In the genomic region with DNA sequence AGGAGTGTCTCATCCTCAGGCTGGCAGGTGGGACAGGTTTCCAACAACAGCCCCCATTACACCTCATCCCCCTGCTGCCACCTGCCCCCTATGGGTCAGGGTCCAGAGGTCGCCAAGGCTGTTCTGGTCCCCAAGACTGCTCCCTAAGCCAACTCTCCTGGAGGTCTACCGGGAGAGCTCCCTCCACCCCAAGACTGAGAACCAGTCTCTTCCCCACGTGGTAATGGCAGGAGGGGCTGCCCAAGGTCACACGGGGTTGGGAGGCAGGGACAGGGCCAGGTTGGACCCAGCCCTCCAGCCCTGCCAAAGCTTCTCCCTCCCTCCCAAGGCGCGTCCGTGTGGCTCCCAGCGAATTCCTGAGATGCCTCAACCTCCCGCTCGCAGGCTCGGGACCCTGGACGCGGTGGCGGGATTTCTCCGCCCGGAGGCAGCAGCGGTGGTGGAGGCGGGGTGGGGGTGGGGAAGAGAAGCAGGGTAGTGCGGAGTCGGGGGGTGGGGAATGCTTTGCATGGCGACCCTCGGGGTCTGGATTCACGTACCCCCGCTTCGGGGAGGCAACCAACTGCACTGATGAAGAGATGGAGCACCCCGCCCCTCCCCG, we compare ENCODE assay signal across 8 cellular contexts.
DNase-seq lines count a peak whose midpoint lies in the region; ATAC-seq and TF ChIP-seq lines count a peak whose summit lies in the region.

No MANE protein-coding gene starts in this region.

- 2 to 7% methylated on average over 9 to 27 of the region's 27 CpGs for WGBS in body of pancreas, 2 donors
- WGBS in right lobe of liver (ENCODE audit: insufficient coverage, low coverage, low lambda C conversion rate, missing lambda C conversion rate): no CpG with 5 or more reads among the region's 27 CpGs
- WGBS in upper lobe of left lung, 2 donors: 12 to 40% methylated on average over 5 to 20 of the region's 27 CpGs

- no peaks in the 10 kb centered on the region for H3K9me3 Mint-ChIP-seq in activated CD8-positive, alpha-beta memory T cell treated with anti-CD3 and anti-CD28 coated beads, Interleukin-2, amount 10 ng/mL, durations not matched to agents 7 days and 5 days (ENCODE audit: low read depth)

- TF ChIP-seq CTCF in body of pancreas (IDR thresholded peaks at IDR 0.05) (no peak), right lobe of liver (IDR thresholded peaks at IDR 0.05) (no peak), upper lobe of left lung (IDR thresholded peaks at IDR 0.05) (no peak)

- peak overlapping the region; percentile 34 for H3K4me3 Mint-ChIP-seq in activated CD8-positive, alpha-beta memory T cell treated with anti-CD3 and anti-CD28 coated beads, Interleukin-2, amount 10 ng/mL, durations not matched to agents 7 days and 5 days

- ATAC-seq in activated CD8-positive, alpha-beta memory T cell treated with anti-CD3 and anti-CD28 coated beads, Interleukin-2, amount 10 ng/mL, durations not matched to agents 7 days and 5 days: no peak
- ATAC-seq in body of pancreas (peak; percentile 29), right lobe of liver (no peak), upper lobe of left lung (ENCODE audit: low FRiP score in 2 of 2) (peak in 1 of 2 donors; percentile 23), HG02610 (IDR thresholded peaks at IDR 0.05; ENCODE audit: unreplicated experiment) (no peak), HG03045 (IDR thresholded peaks at IDR 0.05; ENCODE audit: unreplicated experiment) (no peak), HG03457 (IDR thresholded peaks at IDR 0.05; ENCODE audit: unreplicated experiment) (no peak)

- H3K4me1 Mint-ChIP-seq in activated CD8-positive, alpha-beta memory T cell treated with anti-CD3 and anti-CD28 coated beads, Interleukin-2, amount 10 ng/mL, durations not matched to agents 7 days and 5 days: peaks cover 26% of the 10 kb centered on the region

- H3K27ac ChIP-seq in body of pancreas (peak overlapping the region; percentile 71 to 90 (median 85)), right lobe of liver (no peak overlapping the region), upper lobe of left lung (peak overlapping the region in 3 of 4 donors; percentile 43 to 93 (median 67))

- H3K9me3 ChIP-seq in body of pancreas: no peaks in the 10 kb centered on the region
- no peaks in the 10 kb centered on the region for H3K9me3 ChIP-seq in right lobe of liver
- no peaks in the 10 kb centered on the region for H3K9me3 ChIP-seq in upper lobe of left lung

- no peak overlapping the region for H3K27ac Mint-ChIP-seq in activated CD8-positive, alpha-beta memory T cell treated with anti-CD3 and anti-CD28 coated beads, Interleukin-2, amount 10 ng/mL, durations not matched to agents 7 days and 5 days

- intact Hi-C loops in body of pancreas (cut with DNase I): no loop called here
- intact Hi-C loops in right lobe of liver (cut with DNase I): no loop called here

- DNase-seq in activated CD8-positive, alpha-beta memory T cell treated with anti-CD3 and anti-CD28 coated beads, Interleukin-2, amount 10 ng/mL, durations not matched to agents 7 days and 5 days: no peak
- DNase-seq in activated CD8-positive, alpha-beta memory T cell treated with anti-CD3 and anti-CD28 coated beads, Interleukin-2, amount 50 U/mL, for 48 hours: no peak
- peak; percentile 46 to 69 (median 53) for DNase-seq in body of pancreas
- no peak for DNase-seq in right lobe of liver
- DNase-seq in upper lobe of left lung: peak in 1 of 2 donors; percentile 83

- CTCF ChIA-PET in activated CD8-positive, alpha-beta memory T cell treated with anti-CD3 and anti-CD28 coated beads, Interleukin-2, amount 10 ng/mL, durations not matched to agents 7 days and 5 days (lab: Charles Lee): interaction anchor here (0.9 to 8.8 kb wide), 6 partner anchors 9 to 46 kb away, joined by 4 to 120 read pairs (median 7); no protein-coding TSS in a partner anchor

- TF ChIP-seq EP300 in upper lobe of left lung (IDR thresholded peaks at IDR 0.05): no peak

- H3K4me3 ChIP-seq in body of pancreas (peak overlapping the region; percentile 1 to 29), right lobe of liver (peak overlapping the region; percentile 40 to 63 (median 54)), upper lobe of left lung (peak overlapping the region; percentile 46 to 98 (median 84))

- H3K36me3 ChIP-seq in body of pancreas (replicated peaks in 1 of 2; ENCODE audit: insufficient read depth in 1 of 2, low read depth in 2 of 2) (no peaks in the 10 kb centered on the region), right lobe of liver (no peaks in the 10 kb centered on the region), upper lobe of left lung (no peaks in the 10 kb centered on the region)

- peaks cover 39% of the 10 kb centered on the region for H3K4me1 ChIP-seq in body of pancreas
- H3K4me1 ChIP-seq in right lobe of liver: no peaks in the 10 kb centered on the region
- H3K4me1 ChIP-seq in upper lobe of left lung: peaks cover 9 to 26% (median 17%) of the 10 kb centered on the region in 4 donors

- peak in 2 of 3 donors; percentile 15 to 65 for TF ChIP-seq POLR2A in body of pancreas (IDR thresholded peaks at IDR 0.05)
- TF ChIP-seq POLR2A in right lobe of liver (IDR thresholded peaks at IDR 0.05): no peak
- no peak for TF ChIP-seq POLR2A in upper lobe of left lung (IDR thresholded peaks at IDR 0.05)

- H3K36me3 Mint-ChIP-seq in activated CD8-positive, alpha-beta memory T cell treated with anti-CD3 and anti-CD28 coated beads, Interleukin-2, amount 10 ng/mL, durations not matched to agents 7 days and 5 days: peaks cover 10% of the 10 kb centered on the region

- no peaks in the 10 kb centered on the region for H3K27me3 Mint-ChIP-seq in activated CD8-positive, alpha-beta memory T cell treated with anti-CD3 and anti-CD28 coated beads, Interleukin-2, amount 10 ng/mL, durations not matched to agents 7 days and 5 days

- H3K27me3 ChIP-seq in body of pancreas (no peaks in the 10 kb centered on the region), right lobe of liver (no peaks in the 10 kb centered on the region), upper lobe of left lung (no peaks in the 10 kb centered on the region)

Comparison
In these comparisons a context has a peak if more than half of its experiments do, and no peak if none do; other contexts are left out.
1. DNase-seq: peak in body of pancreas (4 of 4); none in activated CD8-positive, alpha-beta memory T cell treated with anti-CD3 and anti-CD28 coated beads, Interleukin-2, amount 10 ng/mL, durations not matched to agents 7 days and 5 days (single experiment), activated CD8-positive, alpha-beta memory T cell treated with anti-CD3 and anti-CD28 coated beads, Interleukin-2, amount 50 U/mL, for 48 hours (single experiment) and right lobe of liver (0 of 3).
2. H3K27ac ChIP-seq: peak in body of pancreas (4 of 4) and upper lobe of left lung (3 of 4); none in right lobe of liver (0 of 3).
3. H3K4me3 ChIP-seq: peak in every context shown above with its lines; median percentile 84 in upper lobe of left lung; 54 in right lobe of liver; 15 in body of pancreas.
4. POLR2A ChIP-seq: peak in body of pancreas (2 of 3); none in right lobe of liver (single experiment) and upper lobe of left lung (0 of 4).